29 cellular contexts compared by ENCODE assay signal in genomic region chr6:109672204-109672603, GRCh38. TPM values are rescaled to one million over a fixed set of nuclear protein-coding genes. Genes with fewer than 3 reads are reported as not detected.
A peak's percentile ranks its signal among the peaks of the same experiment; 100 is the strongest.
DNase-seq lines count a peak whose midpoint lies in the region; ATAC-seq and TF ChIP-seq lines count a peak whose summit lies in the region.
"Had no signal": no experiment of that assay in that cellular context is flagged by ENCODE, and none has a peak within 500 bp of the region (broad histone marks: within the 10 kb centered on the region; RNA-seq: fewer than 3 reads in every experiment).

No MANE protein-coding gene starts in this region.

- intact Hi-C loops in cardiac septum (cut with DNase I): no loop called here

- in situ Hi-C loops in brain microvascular endothelial cell (cut with HindIII; ENCODE audit: low pct_ligation_motif_present, low sequenced_read_pairs): no loop called here

- peak overlapping the region; percentile 3 for H3K27ac ChIP-seq in brain microvascular endothelial cell
- H3K27ac ChIP-seq: 22Rv1, adrenal gland, cardiac muscle cell, coronary artery, upper lobe of left lung had no signal

- ATAC-seq in HG03457 (IDR thresholded peaks at IDR 0.05; ENCODE audit: unreplicated experiment): no peak
- ATAC-seq in HG02973 (IDR thresholded peaks at IDR 0.05; ENCODE audit: unreplicated experiment): no peak
- ATAC-seq: HepG2; left cardiac atrium; Panc1; stimulated activated memory B cell treated with anti-CD40 and anti-IgM and Interleukin-4, amounts not matched to agents 10 μg/mL and 1 μg/mL and 100 μg/mL, for 72 hours had no signal

- no peak overlapping the region for H3K4me3 ChIP-seq in AG10803 (ENCODE audit: low read length)
- H3K4me3 ChIP-seq in brain microvascular endothelial cell (ENCODE audit: low read depth, low read length): no peak overlapping the region
- no peak overlapping the region for H3K4me3 ChIP-seq in fibroblast of villous mesenchyme (ENCODE audit: low read depth, low read length)
- H3K4me3 ChIP-seq: adrenal gland, cardiac muscle cell, coronary artery, upper lobe of left lung had no signal

- H3K27me3 ChIP-seq in brain microvascular endothelial cell (replicated peaks): no peaks in the 10 kb centered on the region
- H3K27me3 ChIP-seq: adrenal gland, cardiac muscle cell, upper lobe of left lung had no signal

- peak; percentile 31 for DNase-seq in AG10803 (ENCODE audit: low read depth)
- DNase-seq in LHCN-M2 (ENCODE audit: low read depth): peak; percentile 5
- no peak for DNase-seq in brain microvascular endothelial cell
- peak; percentile 22 for DNase-seq in fibroblast of villous mesenchyme (ENCODE audit: low read depth)
- DNase-seq in cardiac septum (ENCODE audit: low spot score): no peak
- no peak for DNase-seq in activated CD8-positive, alpha-beta memory T cell treated with anti-CD3 and anti-CD28 coated beads, Interleukin-2, amount 50 U/mL, for 48 hours
- DNase-seq: activated CD4-positive, alpha-beta memory T cell treated with anti-CD3 and anti-CD28 coated beads for 36 hours; activated CD4-positive, alpha-beta T cell treated with anti-CD3 and anti-CD28 coated beads for 1 hour; activated CD8-positive, alpha-beta memory T cell treated with anti-CD3 and anti-CD28 coated beads, Interleukin-2, amount 50 U/mL, for 4 hours; activated naive CD4-positive, alpha-beta T cell treated with anti-CD3 and anti-CD28 coated beads, Interleukin-2, amount 10 ng/mL, durations not matched to agents 7 days and 5 days; adrenal gland; DMS79 treated with DMSO at 0.1 percent for 48 hours; effector memory CD4-positive, alpha-beta T cell; GOT3; hippocampal formation; Karpas-422; left cardiac atrium; NCI-H146; NCI-H345; Right ventricle myocardium superior; upper lobe of left lung had no signal

- no peaks in the 10 kb centered on the region for H3K36me3 ChIP-seq in brain microvascular endothelial cell (replicated peaks)
- H3K36me3 ChIP-seq: adrenal gland, cardiac muscle cell, upper lobe of left lung had no signal

- TF ChIP-seq CTCF in AG10803 (conservative IDR thresholded peaks at IDR 0.05; ENCODE audit: low read length) (no peak), brain microvascular endothelial cell (IDR thresholded peaks at IDR 0.05; ENCODE audit: low read depth, low read length, missing control alignments) (no peak), fibroblast of villous mesenchyme (IDR thresholded peaks at IDR 0.05; ENCODE audit: insufficient read depth, low read depth, low read length) (no peak)

RNA-seq across cellular contexts. Expression of gene AK9, which starts 18.8 kb away (rescaled TPM):
- 1.2 and 1.9 TPM in 2 replicates for total RNA-seq in LHCN-M2 (2014; rRNA removed)
- polyA plus RNA-seq in LHCN-M2 (2012): 0.95 TPM
- total RNA-seq in fibroblast of villous mesenchyme: 3.5 TPM in 2 replicates
- total RNA-seq in cardiac septum: 8.3 TPM

RNA-seq across cellular contexts. Expression of gene FIG4, which starts 18.9 kb away (rescaled TPM):
- total RNA-seq in LHCN-M2 (2014; rRNA removed) (8.7 and 15.7 TPM in 2 replicates), fibroblast of villous mesenchyme (17.7 and 23.3 TPM in 2 replicates), cardiac septum (9.4 TPM)
- 8.0 TPM for polyA plus RNA-seq in LHCN-M2 (2012)

Comparison
In these comparisons a context has a peak if more than half of its experiments do, and no peak if none do; other contexts are left out.
1. DNase-seq: peak in AG10803 (single experiment), LHCN-M2 (single experiment) and fibroblast of villous mesenchyme (single experiment); none in brain microvascular endothelial cell (single experiment), cardiac septum (single experiment) and activated CD8-positive, alpha-beta memory T cell treated with anti-CD3 and anti-CD28 coated beads, Interleukin-2, amount 50 U/mL, for 48 hours (single experiment).